Comparison of ENCODE assay signal across 8 cellular contexts in genomic region chr4:124111922-124112321, GRCh38.
DNase-seq lines count a peak whose midpoint lies in the region; ATAC-seq and TF ChIP-seq lines count a peak whose summit lies in the region.

No MANE protein-coding gene starts in this region.

- DNase-seq in A172 (ENCODE audit: low spot score) = peak; percentile 62
- DNase-seq in HT1080 (ENCODE audit: low read depth) = peak; percentile 42
- DNase-seq in RKO (ENCODE audit: low spot score) = peak; percentile 81
- DNase-seq in fibroblast of gingiva (ENCODE audit: low read depth) = peak; percentile 80
- DNase-seq in omental fat pad (ENCODE audit: low spot score) = no peak
- no peak for DNase-seq in activated CD8-positive, alpha-beta memory T cell treated with anti-CD3 and anti-CD28 coated beads for 24 hours

- no peak for TF ChIP-seq CTCF in omental fat pad (IDR thresholded peaks at IDR 0.05)

- peak; percentile 79 for ATAC-seq in GM18502 (IDR thresholded peaks at IDR 0.05; ENCODE audit: poor library complexity, unreplicated experiment)
- peak; percentile 95 for ATAC-seq in omental fat pad (ENCODE audit: low FRiP score)
- no peak for ATAC-seq in activated CD4-positive, CD25-positive, alpha-beta regulatory T cell treated with anti-CD3 and anti-CD28 coated beads, Interleukin-2, amount 50 U/mL, for 24 hours

Comparison
In these comparisons a context has a peak if more than half of its experiments do, and no peak if none do; other contexts are left out.
1. DNase-seq: peak in A172 (single experiment), HT1080 (single experiment), RKO (single experiment) and fibroblast of gingiva (single experiment); none in omental fat pad (single experiment) and activated CD8-positive, alpha-beta memory T cell treated with anti-CD3 and anti-CD28 coated beads for 24 hours (single experiment).
2. ATAC-seq: peak in GM18502 (single experiment) and omental fat pad (single experiment); none in activated CD4-positive, CD25-positive, alpha-beta regulatory T cell treated with anti-CD3 and anti-CD28 coated beads, Interleukin-2, amount 50 U/mL, for 24 hours (0 of 2).